1 cellular context compared by ENCODE assay signal in the genomic region with DNA sequence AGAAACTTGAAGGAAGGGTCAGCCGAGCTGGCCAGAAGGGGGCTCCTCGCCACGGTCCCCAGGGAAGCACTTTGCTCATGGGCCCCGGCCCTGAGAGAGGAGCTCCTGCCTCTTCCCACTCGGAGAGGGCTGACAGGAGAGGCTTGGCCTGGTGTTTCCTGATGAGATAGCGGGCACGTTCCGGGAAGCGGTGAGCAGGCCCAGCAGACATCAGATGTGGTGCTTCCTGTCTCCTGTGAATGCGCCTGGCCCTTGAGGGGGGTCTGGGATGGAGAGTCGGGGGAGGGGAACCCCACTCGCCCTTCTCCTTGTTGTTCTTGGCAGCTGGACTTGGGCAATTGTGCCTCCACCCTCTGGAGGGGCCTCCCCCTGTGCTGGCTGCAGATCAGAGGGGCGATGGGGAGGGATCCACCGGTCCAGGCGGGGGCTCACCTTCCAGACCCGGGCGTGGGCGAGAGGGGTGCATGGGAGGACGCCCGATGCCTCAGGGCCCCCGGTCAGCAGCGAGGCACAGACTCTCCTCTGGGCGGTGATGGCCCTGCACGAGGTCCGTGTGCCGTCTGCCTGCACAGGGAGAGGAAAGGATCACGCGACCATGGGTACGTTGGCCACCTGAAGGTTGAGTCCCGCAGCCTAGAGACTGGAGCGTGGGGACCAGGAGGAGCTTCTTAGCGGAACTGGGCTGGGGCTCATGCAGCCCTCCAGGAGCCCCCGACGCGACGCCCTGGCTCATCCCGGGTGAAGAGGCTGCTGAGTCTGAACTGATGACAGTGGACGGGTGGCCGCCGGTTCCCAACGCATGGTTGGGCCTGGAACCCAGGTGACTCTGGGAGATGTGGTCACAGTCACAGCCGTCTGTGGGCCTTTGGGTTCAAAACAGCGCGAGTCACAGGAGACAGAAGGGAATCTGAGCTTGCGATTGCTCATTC.
TF ChIP-seq lines count a peak whose summit lies in the region.

No MANE protein-coding gene starts in this region.

TF ChIP-seq in HEK293, 187 proteins besides CTCF, POLR2A, EP300 and RAD21 (continued from another document):
- TF ChIP-seq ZNF341 (tag by site-specific recombination; IDR thresholded peaks at IDR 0.05; ENCODE audit: low read depth): 0 out of 2 replicates have a peak, but pooled peaks have one; percentile 13
TF ChIP-seq in HEK293: peak in this region for 3.
